In the genomic region with DNA sequence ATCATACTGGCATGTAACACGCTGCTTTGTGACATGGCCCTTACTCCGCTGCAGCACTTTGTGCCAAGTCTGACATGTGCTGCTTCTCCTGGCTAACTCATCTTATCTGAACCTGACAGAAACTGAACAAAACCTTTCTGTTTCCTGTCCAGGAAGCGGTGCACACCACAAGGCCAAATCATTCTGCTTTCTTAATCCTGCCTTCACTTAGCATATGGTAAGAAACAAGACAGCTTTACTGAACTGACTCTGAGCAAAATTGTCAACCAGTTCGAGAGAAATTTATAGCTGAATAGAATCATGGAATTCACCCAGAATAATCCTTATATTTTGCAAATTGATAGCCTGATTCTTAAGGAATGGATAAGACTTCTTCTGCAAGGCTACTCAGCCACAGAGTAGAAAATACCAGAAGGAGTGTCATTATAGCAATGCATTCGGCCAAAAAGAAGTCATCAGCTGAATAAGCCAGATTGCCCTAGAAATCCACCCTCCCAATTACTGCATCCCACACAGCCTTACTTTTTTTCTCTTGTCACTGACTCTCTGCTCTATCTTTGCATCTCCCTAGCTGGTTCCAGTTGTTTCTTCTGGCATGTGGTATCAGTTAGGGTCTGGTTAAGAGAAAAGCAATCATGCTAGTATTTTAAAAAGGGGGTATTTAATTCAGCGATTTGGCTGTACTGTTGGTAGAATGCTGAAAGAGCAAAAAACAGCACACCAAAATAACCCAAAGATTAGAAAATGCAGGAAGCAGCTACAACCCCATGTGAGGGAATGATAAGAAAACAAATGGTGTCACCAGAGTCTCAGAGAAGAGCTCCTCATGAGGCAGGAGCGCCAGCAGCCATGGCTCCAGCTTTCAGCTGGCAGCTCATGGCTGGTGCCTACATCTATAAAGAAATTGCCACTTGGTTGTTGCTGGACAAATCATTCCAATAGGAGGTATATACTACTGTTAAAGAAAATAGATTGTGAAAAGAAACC, we compare ENCODE assay signal across 9 cellular contexts. TPM values are rescaled to one million over a fixed set of nuclear protein-coding genes. Genes with fewer than 3 reads are reported as not detected.
DNase-seq lines count a peak whose midpoint lies in the region; ATAC-seq, FAIRE-seq and TF ChIP-seq lines count a peak whose summit lies in the region.
"Had no signal": no experiment of that assay in that cellular context is flagged by ENCODE, and none has a peak within 500 bp of the region (broad histone marks: within the 10 kb centered on the region; RNA-seq: fewer than 3 reads in every experiment).

No MANE protein-coding gene starts in this region.

- no peaks in the 10 kb centered on the region for H3K9me3 Mint-ChIP-seq in brain

- peaks cover 12% of the 10 kb centered on the region for H3K4me1 Mint-ChIP-seq in brain

- no peak overlapping the region for H3K4me3 Mint-ChIP-seq in brain

- DNase-seq in GM18507 (ENCODE audit: extremely low spot score, insufficient read length, low read depth) (peak; percentile 2), urothelium cell line (ENCODE audit: low spot score) (no peak), C1 segment of cervical spinal cord (lab: John Stamatoyannopoulos, UW) (no peak), SK-N-DZ (ENCODE audit: low spot score) (no peak)
- no peak for DNase-seq in activated CD8-positive, alpha-beta memory T cell treated with anti-CD3 and anti-CD28 coated beads, Interleukin-2, amount 50 U/mL, for 4 hours

- H3K27me3 Mint-ChIP-seq in brain, result peaks cover 5% of the 10 kb centered on the region

- peak; percentile 96 for ATAC-seq in GM21390 (IDR thresholded peaks at IDR 0.05; ENCODE audit: unreplicated experiment)
- ATAC-seq in HG03439 (IDR thresholded peaks at IDR 0.05; ENCODE audit: unreplicated experiment), result peak; percentile 86
- ATAC-seq: Panc1 had no signal

- H3K27ac Mint-ChIP-seq in brain, result peak overlapping the region in 4 of 5 experiments; percentile 32 to 45 (median 39)

- no peaks in the 10 kb centered on the region for H3K36me3 Mint-ChIP-seq in brain

- FAIRE-seq in GM18507 (lab: Jason Lieb, UNC) (peak; percentile 39), urothelium cell line (lab: Jason Lieb, UNC) (no peak)

- no peak for TF ChIP-seq CTCF in brain (conservative IDR thresholded peaks at IDR 0.05)

RNA-seq across cellular contexts. Expression of a gene that starts 41.7 kb away (rescaled TPM):
- polyA plus RNA-seq in brain (ENCODE audit: insufficient read depth, low read depth, low replicate concordance), result not detected
- polyA plus RNA-seq in SK-N-DZ (2014; cell fraction: cytosol; rRNA removed), result not detected in 2 replicates
- polyA plus RNA-seq in SK-N-DZ (2014; cell fraction: nucleus; rRNA removed), result not detected in 2 replicates
